In the genomic region with DNA sequence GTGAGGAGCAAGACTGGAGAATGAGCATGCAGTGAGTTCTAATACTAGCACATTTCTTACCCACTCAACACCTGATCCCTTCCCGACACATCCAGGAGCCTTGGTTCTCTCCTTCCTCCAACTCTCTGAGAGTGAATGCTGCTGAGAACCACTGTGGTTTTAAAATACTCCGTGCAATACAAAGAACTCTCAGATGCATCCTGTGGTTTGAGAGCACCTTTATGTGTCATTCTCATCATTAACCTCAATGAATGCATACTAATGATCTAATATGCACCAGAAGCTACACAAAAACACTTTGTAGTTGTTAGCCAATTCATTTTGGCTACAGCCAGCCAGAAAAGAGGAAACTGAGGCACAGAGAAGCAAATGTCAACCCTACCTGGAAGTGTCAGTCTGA, we compare ENCODE assay signal across 20 cellular contexts.
DNase-seq lines count a peak whose midpoint lies in the region; ATAC-seq and FAIRE-seq lines count a peak whose summit lies in the region.
"Had no signal": no experiment of that assay in that cellular context is flagged by ENCODE, and none has a peak within 500 bp of the region (broad histone marks: within the 10 kb centered on the region; RNA-seq: fewer than 3 reads in every experiment).

No MANE protein-coding gene starts in this region.

- H3K4me1 Mint-ChIP-seq in activated CD8-positive, alpha-beta memory T cell treated with anti-CD3 and anti-CD28 coated beads, Interleukin-2, amount 10 ng/mL, durations not matched to agents 7 days and 5 days = peaks cover 34% of the 10 kb centered on the region
- peaks cover 28% of the 10 kb centered on the region for H3K4me1 Mint-ChIP-seq in activated T-helper 17 cell treated with anti-CD3 and anti-CD28 coated beads, Interleukin-2, amount 50 U/mL, for 72 hours

- no peaks in the 10 kb centered on the region for H3K36me3 ChIP-seq in small intestine (ENCODE audit: control insufficient read depth in 2 of 2, insufficient read depth in 2 of 2, low read length in 2 of 2)
- H3K36me3 ChIP-seq: gastrocnemius medialis had no signal

- no peak overlapping the region for H3K27ac Mint-ChIP-seq in activated CD8-positive, alpha-beta memory T cell treated with anti-CD3 and anti-CD28 coated beads, Interleukin-2, amount 10 ng/mL, durations not matched to agents 7 days and 5 days
- H3K27ac Mint-ChIP-seq in activated T-helper 17 cell treated with anti-CD3 and anti-CD28 coated beads, Interleukin-2, amount 50 U/mL, for 72 hours = peak overlapping the region; percentile 77
- H3K27ac Mint-ChIP-seq: GM23338 had no signal

- H3K27ac ChIP-seq in small intestine (ENCODE audit: low read depth in 1 of 2, low read length in 1 of 2) = no peak overlapping the region
- H3K27ac ChIP-seq: A549, gastrocnemius medialis, VCaP had no signal

- FAIRE-seq in small intestine (lab: Jason Lieb, UNC) = no peak
- FAIRE-seq: A549, HTR-8/SVneo, urothelium cell line had no signal

- no peak overlapping the region for H3K4me3 ChIP-seq in small intestine (ENCODE audit: low read depth in 1 of 2, low read length in 2 of 2)
- H3K4me3 ChIP-seq: A549, gastrocnemius medialis had no signal

- H3K27me3 ChIP-seq in small intestine (ENCODE audit: control insufficient read depth in 2 of 2, insufficient read depth in 2 of 2, low read length in 2 of 2) = peaks cover 3 to 14% of the 10 kb centered on the region in 2 donors

- H3K4me3 Mint-ChIP-seq in activated CD8-positive, alpha-beta memory T cell treated with anti-CD3 and anti-CD28 coated beads, Interleukin-2, amount 10 ng/mL, durations not matched to agents 7 days and 5 days = no peak overlapping the region
- peak overlapping the region; percentile 64 for H3K4me3 Mint-ChIP-seq in activated T-helper 17 cell treated with anti-CD3 and anti-CD28 coated beads, Interleukin-2, amount 50 U/mL, for 72 hours

- H3K36me3 Mint-ChIP-seq in activated CD8-positive, alpha-beta memory T cell treated with anti-CD3 and anti-CD28 coated beads, Interleukin-2, amount 10 ng/mL, durations not matched to agents 7 days and 5 days = peaks cover 5% of the 10 kb centered on the region
- H3K36me3 Mint-ChIP-seq in activated T-helper 17 cell treated with anti-CD3 and anti-CD28 coated beads, Interleukin-2, amount 50 U/mL, for 72 hours (ENCODE audit: low read depth) = no peaks in the 10 kb centered on the region

- ATAC-seq in activated CD8-positive, alpha-beta memory T cell treated with anti-CD3 and anti-CD28 coated beads, Interleukin-2, amount 10 ng/mL, durations not matched to agents 7 days and 5 days = peak; percentile 38
- peak; percentile 44 for ATAC-seq in GM21381 (IDR thresholded peaks at IDR 0.05; ENCODE audit: unreplicated experiment)
- no peak for ATAC-seq in activated T-helper 17 cell treated with anti-CD3 and anti-CD28 coated beads, Interleukin-2, amount 50 U/mL, for 72 hours (replicated peaks)
- ATAC-seq in GM19463 (IDR thresholded peaks at IDR 0.05; ENCODE audit: unreplicated experiment) = no peak
- ATAC-seq: A549, esophagus mucosa, gastrocnemius medialis, GM23338, left cardiac atrium had no signal

- CTCF ChIA-PET in activated CD8-positive, alpha-beta memory T cell treated with anti-CD3 and anti-CD28 coated beads, Interleukin-2, amount 10 ng/mL, durations not matched to agents 7 days and 5 days (lab: Charles Lee) = no interaction called here

- no peaks in the 10 kb centered on the region for H3K9me3 Mint-ChIP-seq in activated CD8-positive, alpha-beta memory T cell treated with anti-CD3 and anti-CD28 coated beads, Interleukin-2, amount 10 ng/mL, durations not matched to agents 7 days and 5 days (ENCODE audit: low read depth)
- H3K9me3 Mint-ChIP-seq in activated T-helper 17 cell treated with anti-CD3 and anti-CD28 coated beads, Interleukin-2, amount 50 U/mL, for 72 hours = no peaks in the 10 kb centered on the region

- no peak for DNase-seq in activated CD8-positive, alpha-beta memory T cell treated with anti-CD3 and anti-CD28 coated beads, Interleukin-2, amount 10 ng/mL, durations not matched to agents 7 days and 5 days
- DNase-seq in activated CD8-positive, alpha-beta memory T cell treated with anti-CD3 and anti-CD28 coated beads, Interleukin-2, amount 50 U/mL, for 4 hours = no peak
- DNase-seq in small intestine (peak; percentile 10), AG08396 (ENCODE audit: low spot score) (no peak), HT-29 (ENCODE audit: low spot score) (no peak)
- DNase-seq: activated gamma-delta T cell treated with Interleukin-2 at 50 U/mL for 16 hours, gastrocnemius medialis, left cardiac atrium, mesendoderm, NCI-H526, SHP77 had no signal

- no peaks in the 10 kb centered on the region for H3K9me3 ChIP-seq in small intestine (ENCODE audit: control insufficient read depth, low read depth)
- H3K9me3 ChIP-seq: A549, gastrocnemius medialis had no signal

- no peaks in the 10 kb centered on the region for H3K4me1 ChIP-seq in small intestine (ENCODE audit: control insufficient read depth in 2 of 2, insufficient read depth in 1 of 2, low read depth in 1 of 2, low read length in 1 of 2)
- H3K4me1 ChIP-seq: A549, gastrocnemius medialis had no signal

- H3K27me3 Mint-ChIP-seq in activated CD8-positive, alpha-beta memory T cell treated with anti-CD3 and anti-CD28 coated beads, Interleukin-2, amount 10 ng/mL, durations not matched to agents 7 days and 5 days = peaks cover 64% of the 10 kb centered on the region
- H3K27me3 Mint-ChIP-seq in activated T-helper 17 cell treated with anti-CD3 and anti-CD28 coated beads, Interleukin-2, amount 50 U/mL, for 72 hours = peaks cover 41% of the 10 kb centered on the region

- WGBS in small intestine, 3 donors = 51 to 62% (median 52%) methylated on average over 2 of the region's 2 CpGs

Comparison
In these comparisons a context has a peak if more than half of its experiments do, and no peak if none do; other contexts are left out.
1. ATAC-seq: peak in activated CD8-positive, alpha-beta memory T cell treated with anti-CD3 and anti-CD28 coated beads, Interleukin-2, amount 10 ng/mL, durations not matched to agents 7 days and 5 days (single experiment) and GM21381 (single experiment); none in activated T-helper 17 cell treated with anti-CD3 and anti-CD28 coated beads, Interleukin-2, amount 50 U/mL, for 72 hours (single experiment) and GM19463 (single experiment).